In genomic region chr11:86800076-86800955, GRCh38 we compare ENCODE assay signal across 9 cellular contexts. TPM values are rescaled to one million over a fixed set of nuclear protein-coding genes. Genes with fewer than 3 reads are reported as not detected.
DNase-seq lines count a peak whose midpoint lies in the region; ATAC-seq and TF ChIP-seq lines count a peak whose summit lies in the region.
"Had no signal": no experiment of that assay in that cellular context is flagged by ENCODE, and none has a peak within 500 bp of the region (broad histone marks: within the 10 kb centered on the region; RNA-seq: fewer than 3 reads in every experiment).

PRSS23 (plus strand) TSS chr11:86800542; CDS start chr11:86807644, 7,102 bp downstream.

- peak; percentile 77 for DNase-seq in 8988T
- peak; percentile 38 for DNase-seq in GM10266 (ENCODE audit: extremely low spot score)
- peak; percentile 47 for DNase-seq in NCI-H1048 (lab: John Stamatoyannopoulos, UW)
- DNase-seq in activated CD8-positive, alpha-beta memory T cell treated with anti-CD3 and anti-CD28 coated beads, Interleukin-2, amount 50 U/mL, for 4 hours = peak; percentile 15
- DNase-seq in esophagus squamous epithelium (lab: John Stamatoyannopoulos, UW) = no peak
- DNase-seq in thoracic aorta (ENCODE audit: low spot score) = no peak
- no peak for DNase-seq in putamen (ENCODE audit: low spot score)

- peak in 2 of 4 donors; percentile 33 to 75 for TF ChIP-seq POLR2A in esophagus squamous epithelium (IDR thresholded peaks at IDR 0.05)

- intact Hi-C loops in esophagus squamous epithelium (cut with DNase I) = loop anchor here (10.0 kb wide), 1 partner anchor 126 kb away; the partner anchor contains the start of gene ME3

- H3K9ac ChIP-seq in muscle layer of colon (ENCODE audit: low read length) = peak within 1 kb of the TSS; percentile 57

- H3K27me3 ChIP-seq in esophagus squamous epithelium = peaks cover 0 to 22% (median 0%) of the 10 kb centered on the region in 4 donors
- H3K27me3 ChIP-seq in muscle layer of colon (ENCODE audit: control insufficient read depth in 1 of 2, insufficient read depth in 2 of 2, low read length in 2 of 2) = no peaks in the 10 kb centered on the region
- no peaks in the 10 kb centered on the region for H3K27me3 ChIP-seq in thoracic aorta (replicated peaks; ENCODE audit: insufficient read depth)

- ATAC-seq in thoracic aorta (ENCODE audit: insufficient number of reproducible peaks, low FRiP score, low read depth) = peak; percentile 85

- no peaks in the 10 kb centered on the region for H3K9me3 ChIP-seq in esophagus squamous epithelium
- H3K9me3 ChIP-seq in muscle layer of colon (ENCODE audit: low read length) = no peaks in the 10 kb centered on the region
- H3K9me3 ChIP-seq in thoracic aorta = no peaks in the 10 kb centered on the region
- H3K9me3 ChIP-seq: neutrophil had no signal

- H3K27ac ChIP-seq in esophagus squamous epithelium (peak within 1 kb of the TSS; percentile 40 to 86 (median 77)), muscle layer of colon (ENCODE audit: low read depth, low read length) (peak within 1 kb of the TSS; percentile 93), thoracic aorta (peak within 1 kb of the TSS; percentile 22 to 70)
- H3K27ac ChIP-seq: neutrophil had no signal

- WGBS in esophagus squamous epithelium, 2 donors = 0% methylated on average over 1 to 10 of the region's 97 CpGs

- H3K36me3 ChIP-seq in esophagus squamous epithelium = no peaks in the 10 kb centered on the region
- H3K36me3 ChIP-seq in muscle layer of colon (ENCODE audit: insufficient read depth, low read length) = no peaks in the 10 kb centered on the region
- no peaks in the 10 kb centered on the region for H3K36me3 ChIP-seq in thoracic aorta
- H3K36me3 ChIP-seq: neutrophil had no signal

- H3K4me3 ChIP-seq in esophagus squamous epithelium (peak within 1 kb of the TSS; percentile 55 to 81 (median 64)), muscle layer of colon (ENCODE audit: low read depth in 1 of 2, low read length in 2 of 2) (peak within 1 kb of the TSS; percentile 67 to 88), thoracic aorta (peak within 1 kb of the TSS; percentile 86)

- no peak for TF ChIP-seq CTCF in GM10266 (IDR thresholded peaks at IDR 0.05; ENCODE audit: control insufficient read depth, insufficient read depth, low read depth, missing control alignments)
- no peak for TF ChIP-seq CTCF in esophagus squamous epithelium (IDR thresholded peaks at IDR 0.05)
- TF ChIP-seq CTCF in thoracic aorta (IDR thresholded peaks at IDR 0.05) = no peak

- H3K4me1 ChIP-seq in esophagus squamous epithelium = peaks cover 10 to 39% (median 11%) of the 10 kb centered on the region in 3 donors
- H3K4me1 ChIP-seq in muscle layer of colon (ENCODE audit: insufficient read depth, low read length) = peaks cover 38% of the 10 kb centered on the region
- H3K4me1 ChIP-seq in thoracic aorta (ENCODE audit: control insufficient read depth in 1 of 2, low read depth in 2 of 2) = peaks cover 9 to 45% of the 10 kb centered on the region in 2 donors

RNA-seq across cellular contexts. Expression of gene PRSS23, which starts in this region (rescaled TPM):
- total RNA-seq in esophagus squamous epithelium (10 to 100 TPM in 2 of 4 donors, 1 to 10 TPM in 2; 2.9 to 20.6 (median 9.4) TPM), thoracic aorta (100 to 1,000 TPM in 1 of 2 donors, 10 to 100 TPM in 1; 90.3 to 253 TPM)

Comparison
In these comparisons a context has a peak if more than half of its experiments do, and no peak if none do; other contexts are left out.
1. RNA of gene PRSS23 (total RNA-seq): 90.3 to 253 TPM in thoracic aorta; 2.9 to 20.6 TPM in esophagus squamous epithelium; every median in the first group is over 4 times any median in the second.
2. DNase-seq: peak in 8988T (single experiment), GM10266 (single experiment), NCI-H1048 (single experiment) and activated CD8-positive, alpha-beta memory T cell treated with anti-CD3 and anti-CD28 coated beads, Interleukin-2, amount 50 U/mL, for 4 hours (single experiment); none in esophagus squamous epithelium (single experiment), thoracic aorta (single experiment) and putamen (single experiment).
3. Peak in every context shown above with its lines, with median percentiles within 50 percentile points of each other: H3K27ac ChIP-seq and H3K4me3 ChIP-seq.